Comparison of ENCODE assay signal across 9 cellular contexts in the genomic region with DNA sequence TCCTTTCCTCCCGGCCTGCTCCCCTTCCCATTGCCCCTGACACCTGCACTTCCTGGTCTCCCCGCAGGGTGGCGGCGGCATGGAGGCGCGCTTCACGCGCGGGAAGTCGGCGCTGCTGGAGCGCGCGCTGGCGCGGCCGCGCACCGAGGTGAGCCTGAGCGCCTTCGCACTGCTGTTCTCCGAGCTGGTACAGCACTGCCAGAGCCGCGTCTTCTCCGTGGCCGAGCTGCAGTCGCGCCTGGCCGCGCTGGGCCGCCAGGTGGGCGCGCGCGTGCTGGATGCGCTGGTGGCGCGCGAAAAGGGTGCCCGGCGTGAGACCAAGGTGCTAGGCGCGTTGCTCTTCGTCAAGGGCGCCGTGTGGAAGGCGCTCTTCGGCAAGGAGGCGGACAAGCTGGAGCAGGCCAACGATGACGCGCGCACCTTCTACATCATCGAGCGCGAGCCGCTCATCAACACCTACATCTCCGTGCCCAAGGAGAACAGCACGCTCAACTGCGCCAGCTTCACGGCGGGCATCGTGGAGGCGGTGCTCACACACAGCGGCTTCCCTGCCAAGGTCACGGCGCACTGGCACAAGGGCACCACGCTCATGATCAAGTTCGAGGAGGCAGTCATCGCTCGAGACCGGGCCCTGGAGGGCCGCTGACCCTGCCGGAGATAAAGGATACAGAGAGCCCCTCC. TPM values are rescaled to one million over a fixed set of nuclear protein-coding genes. Genes with fewer than 3 reads are reported as not detected.
DNase-seq lines count a peak whose midpoint lies in the region; ATAC-seq lines count a peak whose summit lies in the region.
"Had no signal": no experiment of that assay in that cellular context is flagged by ENCODE, and none has a peak within 500 bp of the region (broad histone marks: within the 10 kb centered on the region; RNA-seq: fewer than 3 reads in every experiment).

No MANE protein-coding gene starts in this region.

- peaks cover 0 to 1% (median 0%) of the 10 kb centered on the region in 7 donors for H3K9me3 Mint-ChIP-seq in CD4-positive, CD25-positive, alpha-beta regulatory T cell

- H3K9me3 ChIP-seq in CD4-positive, CD25-positive, alpha-beta regulatory T cell (ENCODE audit: control insufficient read depth in 2 of 2, low read length in 2 of 2): no peaks in the 10 kb centered on the region
- H3K9me3 ChIP-seq in MG63: no peaks in the 10 kb centered on the region
- no peaks in the 10 kb centered on the region for H3K9me3 ChIP-seq in effector memory CD4-positive, alpha-beta T cell (ENCODE audit: control insufficient read depth, low read length)
- H3K9me3 ChIP-seq in neuron (ENCODE audit: low read length): no peaks in the 10 kb centered on the region

- H3K36me3 Mint-ChIP-seq in CD4-positive, CD25-positive, alpha-beta regulatory T cell: peaks cover 5% of the 10 kb centered on the region

- no peak for DNase-seq in CD4-positive, CD25-positive, alpha-beta regulatory T cell
- DNase-seq in MG63 (no peak), RPMI8226 (no peak), NCI-H748 (lab: John Stamatoyannopoulos, UW; ENCODE audit: unreplicated experiment) (no peak)
- no peak for DNase-seq in effector memory CD4-positive, alpha-beta T cell

- peaks cover 8% of the 10 kb centered on the region for H3K36me3 ChIP-seq in CD4-positive, CD25-positive, alpha-beta regulatory T cell (ENCODE audit: control insufficient read depth, insufficient read depth, low read length)
- H3K36me3 ChIP-seq in MG63 (peaks cover 20% of the 10 kb centered on the region), neuron (ENCODE audit: insufficient read depth, low read length) (peaks cover 16% of the 10 kb centered on the region)
- H3K36me3 ChIP-seq in effector memory CD4-positive, alpha-beta T cell (ENCODE audit: control insufficient read depth, insufficient read depth, low read length): peaks cover 7% of the 10 kb centered on the region

- H3K4me1 Mint-ChIP-seq in CD4-positive, CD25-positive, alpha-beta regulatory T cell: peaks cover 5 to 38% (median 20%) of the 10 kb centered on the region in 4 donors

- peak overlapping the region; percentile 26 to 93 (median 67) for H3K4me3 Mint-ChIP-seq in CD4-positive, CD25-positive, alpha-beta regulatory T cell

- no peak for ATAC-seq in CD4-positive, CD25-positive, alpha-beta regulatory T cell (ENCODE audit: low read depth in 2 of 2)
- ATAC-seq in GM18873 (IDR thresholded peaks at IDR 0.05; ENCODE audit: low FRiP score, unreplicated experiment) (no peak), GM21515 (IDR thresholded peaks at IDR 0.05; ENCODE audit: unreplicated experiment) (no peak)

- no peaks in the 10 kb centered on the region for H3K27me3 ChIP-seq in CD4-positive, CD25-positive, alpha-beta regulatory T cell (ENCODE audit: control insufficient read depth, insufficient read depth, low read length)
- H3K27me3 ChIP-seq in MG63 (peaks cover 35% of the 10 kb centered on the region), neuron (ENCODE audit: insufficient read depth, low read length) (peaks cover 5% of the 10 kb centered on the region)
- no peaks in the 10 kb centered on the region for H3K27me3 ChIP-seq in effector memory CD4-positive, alpha-beta T cell (replicated peaks; ENCODE audit: control insufficient read depth, insufficient read depth, low read length, poor library complexity, severe bottlenecking)

- peak overlapping the region; percentile 71 for H3K27ac ChIP-seq in CD4-positive, CD25-positive, alpha-beta regulatory T cell (ENCODE audit: insufficient read depth, low read length, poor library complexity, severe bottlenecking)
- H3K27ac ChIP-seq in effector memory CD4-positive, alpha-beta T cell (ENCODE audit: insufficient read depth, low read length, poor library complexity, severe bottlenecking): peak overlapping the region; percentile 91

- peaks cover 31% of the 10 kb centered on the region for H3K4me1 ChIP-seq in CD4-positive, CD25-positive, alpha-beta regulatory T cell (ENCODE audit: control insufficient read depth, insufficient read depth, low read length, poor library complexity, severe bottlenecking)
- peaks cover 29% of the 10 kb centered on the region for H3K4me1 ChIP-seq in effector memory CD4-positive, alpha-beta T cell (ENCODE audit: control insufficient read depth, insufficient read depth, low read length, poor library complexity, severe bottlenecking)
- peaks cover 8% of the 10 kb centered on the region for H3K4me1 ChIP-seq in neuron (ENCODE audit: insufficient read depth, low read length)

- H3K27ac Mint-ChIP-seq in CD4-positive, CD25-positive, alpha-beta regulatory T cell: peak overlapping the region in 1 of 3 donors; percentile 92

- H3K27me3 Mint-ChIP-seq in CD4-positive, CD25-positive, alpha-beta regulatory T cell: peaks cover 12% of the 10 kb centered on the region

- H3K4me3 ChIP-seq in CD4-positive, CD25-positive, alpha-beta regulatory T cell (ENCODE audit: low read depth, low read length): peak overlapping the region; percentile 44
- H3K4me3 ChIP-seq in MG63 (peak overlapping the region; percentile 97; the same call in 1 of the 2 replicates), neuron (ENCODE audit: low read length) (peak overlapping the region; percentile 59)
- H3K4me3 ChIP-seq in effector memory CD4-positive, alpha-beta T cell (ENCODE audit: insufficient read depth, low read depth, low read length, poor library complexity, severe bottlenecking): peak overlapping the region; percentile 99

- no peak overlapping the region for H2AFZ ChIP-seq in neuron (ENCODE audit: low read depth, low read length)

RNA-seq across cellular contexts. Expression of gene TRAPPC5, which starts 1.7 kb away (rescaled TPM):
- total RNA-seq in CD4-positive, CD25-positive, alpha-beta regulatory T cell: 63.9 TPM
- polyA plus RNA-seq in CD4-positive, CD25-positive, alpha-beta regulatory T cell: 100 to 1,000 TPM; 142 to 229 (median 192) TPM
- 159 and 202 TPM in 2 replicates for total RNA-seq in MG63 (2014; rRNA removed; shearing (Covaris generic); ENCODE audit: low replicate concordance)

RNA-seq across cellular contexts. Expression of gene MCEMP1, which starts 5.4 kb away (rescaled TPM):
- total RNA-seq in CD4-positive, CD25-positive, alpha-beta regulatory T cell: 0.59 TPM
- not detected for polyA plus RNA-seq in CD4-positive, CD25-positive, alpha-beta regulatory T cell
- total RNA-seq in MG63 (2014; rRNA removed; shearing (Covaris generic); ENCODE audit: low replicate concordance): not detected in 2 replicates
- total RNA-seq: M059J had no signal

RNA-seq across cellular contexts. Expression of gene RETN, which starts 13.5 kb away (rescaled TPM):
- not detected for total RNA-seq in CD4-positive, CD25-positive, alpha-beta regulatory T cell
- not detected for polyA plus RNA-seq in CD4-positive, CD25-positive, alpha-beta regulatory T cell
- not detected in 2 replicates for total RNA-seq in MG63 (2014; rRNA removed; shearing (Covaris generic); ENCODE audit: low replicate concordance)
- total RNA-seq: M059J had no signal

RNA-seq across cellular contexts. Expression of gene FCER2, which starts 19.6 kb away (rescaled TPM):
- total RNA-seq in CD4-positive, CD25-positive, alpha-beta regulatory T cell: not detected
- 1 to 10 TPM in 1 of 4 donors, under 1 TPM in 2, not detected in 1; 0.34 to 4.5 (median 0.48) TPM for polyA plus RNA-seq in CD4-positive, CD25-positive, alpha-beta regulatory T cell
- total RNA-seq in MG63 (2014; rRNA removed; shearing (Covaris generic); ENCODE audit: low replicate concordance): not detected in 2 replicates
- total RNA-seq: M059J had no signal

RNA-seq across cellular contexts. Expression of gene STXBP2, which starts 45.4 kb away (rescaled TPM):
- 253 TPM for total RNA-seq in CD4-positive, CD25-positive, alpha-beta regulatory T cell
- polyA plus RNA-seq in CD4-positive, CD25-positive, alpha-beta regulatory T cell: 100 to 1,000 TPM in 1 of 4 donors, 10 to 100 TPM in 3; 57.5 to 105 (median 86.7) TPM
- 3.5 TPM in 1 of 2 replicates, not detected in the other for total RNA-seq in MG63 (2014; rRNA removed; shearing (Covaris generic); ENCODE audit: low replicate concordance)

Comparison
In these comparisons a context has a peak if more than half of its experiments do, and no peak if none do; other contexts are left out.
1. H3K4me3 ChIP-seq: peak in every context shown above with its lines; median percentile 99 in effector memory CD4-positive, alpha-beta T cell; 97 in MG63; 59 in neuron; 44 in CD4-positive, CD25-positive, alpha-beta regulatory T cell.